In genomic region chr11:4467043-4467442, GRCh38 we compare ENCODE assay signal across 1 cellular context.
TF ChIP-seq lines count a peak whose summit lies in the region.

No MANE protein-coding gene starts in this region.

TF ChIP-seq in GM23338, 12 proteins besides CTCF, POLR2A, EP300 and RAD21 (continued from another document):
- TF ChIP-seq REST (IDR thresholded peaks at IDR 0.05; ENCODE audit: unreplicated experiment) (no peak), JUNB (IDR thresholded peaks at IDR 0.05; ENCODE audit: unreplicated experiment) (no peak), ZNF114 (CRISPR knock-in tag; IDR thresholded peaks at IDR 0.05) (no peak), ZNF331 (CRISPR knock-in tag; IDR thresholded peaks at IDR 0.05; ENCODE audit: low read depth) (no peak), ETS1 (IDR thresholded peaks at IDR 0.05) (no peak), CREB1 (CRISPR knock-in tag; IDR thresholded peaks at IDR 0.05; ENCODE audit: low read depth) (no peak)
